In genomic region chr1:150364231-150365003, GRCh38 we compare ENCODE assay signal across 8 cellular contexts. TPM values are rescaled to one million over a fixed set of nuclear protein-coding genes. Genes with fewer than 3 reads are reported as not detected.
A peak's percentile ranks its signal among the peaks of the same experiment; 100 is the strongest.
DNase-seq lines count a peak whose midpoint lies in the region; ATAC-seq and TF ChIP-seq lines count a peak whose summit lies in the region.

No MANE protein-coding gene starts in this region.

- 0% methylated on average over 16 of the region's 50 CpGs for WGBS in suprapubic skin

- peaks cover 41% of the 10 kb centered on the region for H3K4me1 Mint-ChIP-seq in CD8-positive, alpha-beta T cell (ENCODE audit: low read depth)
- peaks cover 39% of the 10 kb centered on the region for H3K4me1 Mint-ChIP-seq in activated naive CD4-positive, alpha-beta T cell treated with anti-CD3 and anti-CD28 coated beads, Interleukin-2, amount 10 ng/mL, durations not matched to agents 7 days and 5 days

- POLR2A ChIA-PET in CD8-positive, alpha-beta T cell (lab: Charles Lee) = interaction anchor here (0.7 to 2.9 kb wide), 29 partner anchors 8 to 917 kb away, joined by 3 to 22 read pairs (median 5); partner anchors contain the start of genes ANP32E, APH1A, ENSA and FALEC

- TF ChIP-seq CTCF in CD8-positive, alpha-beta T cell (IDR thresholded peaks at IDR 0.05) = no peak
- TF ChIP-seq CTCF in omental fat pad (IDR thresholded peaks at IDR 0.05) (no peak), suprapubic skin (IDR thresholded peaks at IDR 0.05) (no peak)

- H3K4me1 ChIP-seq in CD8-positive, alpha-beta T cell (ENCODE audit: insufficient read depth, low read length) = peaks cover 7% of the 10 kb centered on the region
- peaks cover 19% of the 10 kb centered on the region for H3K4me1 ChIP-seq in suprapubic skin

- H3K27me3 Mint-ChIP-seq in CD8-positive, alpha-beta T cell (ENCODE audit: low read depth) = no peaks in the 10 kb centered on the region
- H3K27me3 Mint-ChIP-seq in activated naive CD4-positive, alpha-beta T cell treated with anti-CD3 and anti-CD28 coated beads, Interleukin-2, amount 10 ng/mL, durations not matched to agents 7 days and 5 days = no peaks in the 10 kb centered on the region

- TF ChIP-seq POLR2A in suprapubic skin (IDR thresholded peaks at IDR 0.05) = peak in 1 of 2 donors; percentile 61

- peak overlapping the region; percentile 99 for H3K4me3 Mint-ChIP-seq in CD8-positive, alpha-beta T cell
- H3K4me3 Mint-ChIP-seq in activated naive CD4-positive, alpha-beta T cell treated with anti-CD3 and anti-CD28 coated beads, Interleukin-2, amount 10 ng/mL, durations not matched to agents 7 days and 5 days = peak overlapping the region; percentile 92

- peak; percentile 64 to 86 (median 79) for DNase-seq in CD8-positive, alpha-beta T cell
- peak; percentile 88 for DNase-seq in NAMALWA (ENCODE audit: low spot score)
- peak; percentile 80 for DNase-seq in SK-N-DZ (ENCODE audit: low spot score)
- DNase-seq in activated naive CD4-positive, alpha-beta T cell treated with anti-CD3 and anti-CD28 coated beads, Interleukin-2, amount 10 ng/mL, durations not matched to agents 7 days and 5 days = peak; percentile 86
- DNase-seq in globus pallidus (ENCODE audit: low spot score) = peak; percentile 79
- DNase-seq in omental fat pad (ENCODE audit: low spot score) = peak; percentile 29
- peak; percentile 90 to 92 for DNase-seq in suprapubic skin (ENCODE audit: low spot score in 2 of 2)

- H3K27ac ChIP-seq in CD8-positive, alpha-beta T cell (ENCODE audit: low read depth, low read length) = peak overlapping the region; percentile 74
- H3K27ac ChIP-seq in suprapubic skin = peak overlapping the region; percentile 98

- ATAC-seq in CD8-positive, alpha-beta T cell = peak; percentile 45
- ATAC-seq in GM21825 (IDR thresholded peaks at IDR 0.05; ENCODE audit: unreplicated experiment) = peak; percentile 26
- ATAC-seq in omental fat pad (ENCODE audit: low FRiP score) = peak; percentile 53

- H3K9me3 Mint-ChIP-seq in CD8-positive, alpha-beta T cell = no peaks in the 10 kb centered on the region
- no peaks in the 10 kb centered on the region for H3K9me3 Mint-ChIP-seq in activated naive CD4-positive, alpha-beta T cell treated with anti-CD3 and anti-CD28 coated beads, Interleukin-2, amount 10 ng/mL, durations not matched to agents 7 days and 5 days

- intact Hi-C loops in CD8-positive, alpha-beta T cell (cut with DNase I, micrococcal nuclease) = loop anchor here (1.0 to 10.0 kb wide), 9 partner anchors 43 to 980 kb away; partner anchors contain the start of genes ENSA (in 1 of the 2), LYSMD1 (in 1 of the 2), MRPS21 (in 1 of the 2) and PRPF3 (in 1 of the 2)

- H3K27ac Mint-ChIP-seq in CD8-positive, alpha-beta T cell = peak overlapping the region; percentile 99
- peak overlapping the region; percentile 95 for H3K27ac Mint-ChIP-seq in activated naive CD4-positive, alpha-beta T cell treated with anti-CD3 and anti-CD28 coated beads, Interleukin-2, amount 10 ng/mL, durations not matched to agents 7 days and 5 days

- H3K36me3 ChIP-seq in CD8-positive, alpha-beta T cell (ENCODE audit: insufficient read depth, low read length) = no peaks in the 10 kb centered on the region
- no peaks in the 10 kb centered on the region for H3K36me3 ChIP-seq in suprapubic skin

- H3K27me3 ChIP-seq in CD8-positive, alpha-beta T cell (ENCODE audit: insufficient read depth, low read length) = no peaks in the 10 kb centered on the region
- no peaks in the 10 kb centered on the region for H3K27me3 ChIP-seq in suprapubic skin

- peaks cover 29% of the 10 kb centered on the region for H3K36me3 Mint-ChIP-seq in CD8-positive, alpha-beta T cell
- peaks cover 25% of the 10 kb centered on the region for H3K36me3 Mint-ChIP-seq in activated naive CD4-positive, alpha-beta T cell treated with anti-CD3 and anti-CD28 coated beads, Interleukin-2, amount 10 ng/mL, durations not matched to agents 7 days and 5 days

- no peak for TF ChIP-seq EP300 in suprapubic skin (IDR thresholded peaks at IDR 0.05)

- H3K9me3 ChIP-seq in CD8-positive, alpha-beta T cell (ENCODE audit: low read length) = no peaks in the 10 kb centered on the region
- H3K9me3 ChIP-seq in suprapubic skin = no peaks in the 10 kb centered on the region

- CTCF ChIA-PET in CD8-positive, alpha-beta T cell (lab: Charles Lee) = interaction anchor here (0.7 kb wide), 1 partner anchor 10 kb away, joined by 3 read pairs; no protein-coding TSS in a partner anchor
- CTCF ChIA-PET in activated naive CD4-positive, alpha-beta T cell treated with anti-CD3 and anti-CD28 coated beads, Interleukin-2, amount 10 ng/mL, durations not matched to agents 7 days and 5 days (lab: Charles Lee) = interaction anchor here (0.5 to 1.3 kb wide), 2 partner anchors 109 to 252 kb away, joined by 3 to 4 read pairs; no protein-coding TSS in a partner anchor

- peak overlapping the region; percentile 90 for H3K4me3 ChIP-seq in CD8-positive, alpha-beta T cell (ENCODE audit: low read depth, low read length)
- peak overlapping the region; percentile 85 for H3K4me3 ChIP-seq in suprapubic skin

RNA-seq across cellular contexts. Expression of gene RPRD2, which starts 0.5 kb away (rescaled TPM):
- total RNA-seq in CD8-positive, alpha-beta T cell = 10 to 100 TPM; 31.8 to 35.0 TPM
- 10.5 and 10.8 TPM in 2 replicates for polyA plus RNA-seq in SK-N-DZ (2014; cell fraction: cytosol; rRNA removed)
- 3.5 and 7.6 TPM in 2 replicates for polyA plus RNA-seq in SK-N-DZ (2014; cell fraction: nucleus; rRNA removed)
- total RNA-seq in omental fat pad = 10 to 100 TPM; 14.5 to 19.9 (median 16.3) TPM
- 10 to 100 TPM; 22.2 to 39.0 (median 28.8) TPM for total RNA-seq in suprapubic skin

RNA-seq across cellular contexts. Expression of gene PRPF3, which starts 43.1 kb away (rescaled TPM):
- total RNA-seq in CD8-positive, alpha-beta T cell = 100 to 1,000 TPM; 146 to 148 TPM
- polyA plus RNA-seq in SK-N-DZ (2014; cell fraction: cytosol; rRNA removed) = 102 and 106 TPM in 2 replicates
- polyA plus RNA-seq in SK-N-DZ (2014; cell fraction: nucleus; rRNA removed) = 226 and 262 TPM in 2 replicates
- total RNA-seq in omental fat pad (10 to 100 TPM; 23.3 to 68.6 (median 48.5) TPM), suprapubic skin (100 to 1,000 TPM in 1 of 4 donors, 10 to 100 TPM in 3; 28.2 to 104 (median 50.5) TPM)

Comparison
In these comparisons a context has a peak if more than half of its experiments do, and no peak if none do; other contexts are left out.
1. Peak in every context shown above with its lines: DNase-seq, ATAC-seq, H3K4me3 ChIP-seq and H3K27ac ChIP-seq.
2. DNase-seq: peak in every context shown above with its lines; median percentile 91 in suprapubic skin; 88 in NAMALWA; 86 in activated naive CD4-positive, alpha-beta T cell treated with anti-CD3 and anti-CD28 coated beads, Interleukin-2, amount 10 ng/mL, durations not matched to agents 7 days and 5 days; 80 in SK-N-DZ; 79 in CD8-positive, alpha-beta T cell; 79 in globus pallidus; 29 in omental fat pad.